ENCODE assay signal across 10 cellular contexts in genomic region chr3:159148466-159148865, GRCh38.
"Had no signal": no experiment of that assay in that cellular context is flagged by ENCODE, and none has a peak within 500 bp of the region (broad histone marks: within the 10 kb centered on the region; RNA-seq: fewer than 3 reads in every experiment).

No MANE protein-coding gene starts in this region.

- H3K27ac ChIP-seq: GM23248 had no signal

- H3K4me3 ChIP-seq: GM23248, GM23338, HAP-1 had no signal

- FAIRE-seq: H1 had no signal

- H3K9me3 ChIP-seq: HAP-1 had no signal

- H3K9ac ChIP-seq: GM23248 had no signal

- ATAC-seq: GM23338, HCT116 had no signal

- H3K4me2 ChIP-seq: GM23338 had no signal

- H2AFZ ChIP-seq: GM23248, GM23338 had no signal

- H3K36me3 ChIP-seq: HAP-1 had no signal

- DNase-seq: GM23248, GOT3, H7, H9, HCEC 1CT, HFFc6 had no signal
